8 cellular contexts compared by ENCODE assay signal in the genomic region with DNA sequence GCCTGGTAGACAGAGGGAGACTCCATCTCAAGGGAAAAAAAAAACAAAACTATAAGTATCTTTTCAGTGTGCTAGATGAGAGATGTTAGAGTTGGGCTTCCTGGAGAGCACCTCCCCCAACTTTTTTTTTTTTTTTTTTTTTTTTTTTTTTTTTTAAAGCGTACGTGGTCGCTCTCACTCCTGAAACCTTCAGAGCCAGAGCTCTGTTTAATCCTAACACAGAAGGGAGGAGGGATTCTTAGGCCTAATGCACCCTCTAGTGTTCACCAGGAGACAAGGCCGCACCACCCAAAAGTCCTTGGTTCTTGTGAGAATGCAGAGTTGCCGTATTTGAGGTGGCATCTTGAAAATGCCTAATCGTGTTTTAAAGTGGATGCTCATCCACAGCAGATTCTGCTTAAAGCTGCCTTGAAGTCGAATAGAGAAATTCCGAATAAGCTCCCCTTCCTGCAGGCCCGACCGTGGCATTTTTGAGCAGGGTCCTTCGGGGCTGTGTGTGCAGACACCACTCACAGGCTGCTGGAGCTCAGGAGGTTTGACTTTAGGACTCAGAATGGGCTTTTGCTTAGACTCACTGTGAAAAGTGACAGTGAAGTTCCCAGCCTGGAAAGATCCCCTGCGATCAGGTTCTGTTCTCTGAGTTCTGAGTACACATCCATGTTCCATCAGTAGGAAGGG.
DNase-seq lines count a peak whose midpoint lies in the region; ATAC-seq, FAIRE-seq and TF ChIP-seq lines count a peak whose summit lies in the region.

No MANE protein-coding gene starts in this region.

- H3K4me3 Mint-ChIP-seq in T-helper 17 cell: no peak overlapping the region

- peak; percentile 81 for TF ChIP-seq CTCF in cardiac fibroblast (IDR thresholded peaks at IDR 0.05; ENCODE audit: low read depth, low read length)
- peak; percentile 82 for TF ChIP-seq CTCF in kidney (IDR thresholded peaks at IDR 0.05; ENCODE audit: borderline replicate concordance, extremely low read depth, insufficient read depth)

- H3K9me3 ChIP-seq in T-helper 17 cell (ENCODE audit: control insufficient read depth, low read length, poor library complexity, severe bottlenecking): no peaks in the 10 kb centered on the region
- H3K9me3 ChIP-seq in kidney (ENCODE audit: control insufficient read depth in 1 of 2, low read length in 2 of 2): no peaks in the 10 kb centered on the region

- no peaks in the 10 kb centered on the region for H3K4me1 ChIP-seq in kidney (ENCODE audit: control insufficient read depth in 1 of 2, insufficient read depth in 1 of 2, low read depth in 1 of 2, low read length in 2 of 2)

- H3K9ac ChIP-seq in kidney (ENCODE audit: low read length in 2 of 2): no peak overlapping the region

- no peak overlapping the region for H3K27ac ChIP-seq in kidney (ENCODE audit: low read depth in 2 of 2, low read length in 2 of 2)

- peaks cover 3% of the 10 kb centered on the region for H3K36me3 Mint-ChIP-seq in T-helper 17 cell (ENCODE audit: low read depth)

- peaks cover 5% of the 10 kb centered on the region for H3K4me1 Mint-ChIP-seq in T-helper 17 cell

- peaks cover 6 to 9% of the 10 kb centered on the region in 2 donors for H3K36me3 ChIP-seq in kidney (ENCODE audit: control insufficient read depth in 1 of 2, insufficient read depth in 2 of 2, low read length in 2 of 2)

- peaks cover 22% of the 10 kb centered on the region for H3K27me3 Mint-ChIP-seq in T-helper 17 cell

- ATAC-seq in GM21717 (IDR thresholded peaks at IDR 0.05; ENCODE audit: unreplicated experiment) (peak; percentile 67), T-helper 17 cell (peak; percentile 74), GM18868 (IDR thresholded peaks at IDR 0.05; ENCODE audit: unreplicated experiment) (no peak)

- no peak overlapping the region for H3K27ac Mint-ChIP-seq in T-helper 17 cell

- in situ Hi-C loops in Caki2 (cut with HindIII; ENCODE audit: low pct_unique_long_range_greater_than_20kb, low sequenced_read_pairs): no loop called here

- DNase-seq in Caki2 (ENCODE audit: low read depth) (peak; percentile 66), NCI-H128 (lab: John Stamatoyannopoulos, UW; ENCODE audit: unreplicated experiment) (peak; percentile 52), T-helper 17 cell (peak in 1 of 3 donors; percentile 33), cardiac fibroblast (ENCODE audit: low read depth in 2 of 2) (peak; percentile 92 to 93), kidney (no peak)
- peak; percentile 38 to 52 for DNase-seq in stimulated activated CD4-positive, alpha-beta T cell treated with anti-CD3 and anti-CD28 coated beads, Interleukin-2, amount 100 ng/mL, for 24 hours

- peak; percentile 55 for FAIRE-seq in kidney (lab: Jason Lieb, UNC)

- intact Hi-C loops in kidney (cut with DNase I): loop anchor here (10.0 kb wide), 1 partner anchor 152 kb away; no protein-coding TSS in a partner anchor

- H3K4me3 ChIP-seq in cardiac fibroblast (replicated peaks in 1 of 2; ENCODE audit: low read depth in 2 of 2, low read length in 2 of 2) (no peak overlapping the region), kidney (ENCODE audit: low read length in 2 of 2) (no peak overlapping the region)
